In genomic region chr1:29513357-29513756, GRCh38 we compare ENCODE assay signal across 8 cellular contexts.
DNase-seq lines count a peak whose midpoint lies in the region; ATAC-seq, FAIRE-seq and TF ChIP-seq lines count a peak whose summit lies in the region.

No MANE protein-coding gene starts in this region.

- intact Hi-C loops in HepG2 (cut with micrococcal nuclease; ENCODE audit: unreplicated experiment) = no loop called here
- intact Hi-C loops in CD14-positive monocyte (cut with micrococcal nuclease) = no loop called here

- POLR2A ChIA-PET in HepG2 (lab: Yijun Ruan, JAX) = no interaction called here

- no TSS peak for BruUV-seq in HepG2 (replicated peaks; lab: Mats Ljungman, UMichigan)

- TF ChIP-seq POLR2A in HepG2 (IDR thresholded peaks at IDR 0.05; ENCODE audit: insufficient read depth in 1 of 2, low read depth in 2 of 2, low read length in 2 of 2) = no peak

- no peak overlapping the region for H3K4me3 Mint-ChIP-seq in CD14-positive monocyte

- no peaks in the 10 kb centered on the region for H3K36me3 Mint-ChIP-seq in CD14-positive monocyte

- TF ChIP-seq RAD21 in HepG2 (CRISPR knock-in tag; IDR thresholded peaks at IDR 0.05) = peak; percentile 21; the same call in 1 of the 2 replicates

- peaks cover 2 to 20% (median 8%) of the 10 kb centered on the region in 3 donors for H3K27me3 Mint-ChIP-seq in CD14-positive monocyte (ENCODE audit: low read depth in 3 of 3)

- H2AFZ ChIP-seq in HepG2 (ENCODE audit: low read length) = no peak overlapping the region

- H3K4me3 ChIP-seq in GM12875 (ENCODE audit: low read depth, low read length) (no peak overlapping the region), bronchial epithelial cell (ENCODE audit: low read depth, low read length) (no peak overlapping the region), HepG2 (replicated peaks in 1 of 3; ENCODE audit: insufficient read depth in 1 of 3, low read depth in 2 of 3, low read length in 3 of 3) (no peak overlapping the region)

- H3K4me1 ChIP-seq in HepG2 (ENCODE audit: insufficient read depth, low read length) = no peaks in the 10 kb centered on the region

- DNase-seq in AG20443 (ENCODE audit: low spot score) (peak; percentile 72), NCI-H2196 treated with DMSO at 0.1 percent for 48 hours (lab: John Stamatoyannopoulos, UW; ENCODE audit: unreplicated experiment) (peak; percentile 14), bronchial epithelial cell (ENCODE audit: low read depth) (peak; percentile 65), HepG2 (ENCODE audit: low spot score) (peak; percentile 35), occipital lobe (lab: John Stamatoyannopoulos, UW) (no peak), CD14-positive monocyte (ENCODE audit: low spot score) (no peak)
- DNase-seq in activated naive CD4-positive, alpha-beta T cell treated with anti-CD3 and anti-CD28 coated beads, Interleukin-2, amount 50 U/mL, for 16 hours = no peak

- CTCF ChIA-PET in HepG2 (lab: Yijun Ruan, JAX; ENCODE audit: low intra/inter-chr PET ratio, low total read pairs) = interaction anchor here (0.6 kb wide), 1 partner anchor 336 kb away, joined by 3 read pairs; no protein-coding TSS in a partner anchor

- H3K4me2 ChIP-seq in HepG2 (ENCODE audit: low read depth, low read length) = no peak overlapping the region

- no peaks in the 10 kb centered on the region for H3K4me1 Mint-ChIP-seq in CD14-positive monocyte

- H3K27ac Mint-ChIP-seq in CD14-positive monocyte = no peak overlapping the region

- H3K27me3 ChIP-seq in bronchial epithelial cell (ENCODE audit: control insufficient read depth, insufficient read depth, low read length) (no peaks in the 10 kb centered on the region), HepG2 (ENCODE audit: control insufficient read depth in 1 of 2, insufficient read depth in 2 of 2, low read length in 2 of 2) (peaks cover 2 to 7% of the 10 kb centered on the region in 2 experiments; a peak in 1 of 5 replicates)

- H3K9me3 ChIP-seq in HepG2 (ENCODE audit: low read length) = no peaks in the 10 kb centered on the region

- in situ Hi-C loops in HepG2 (cut with HindIII; ENCODE audit: extremely low pct_ligation_motif_present, low pct_unique_long_range_greater_than_20kb) = no loop called here

- no peaks in the 10 kb centered on the region for H4K20me1 ChIP-seq in HepG2 (ENCODE audit: insufficient read depth, low read length)

- peaks cover 0 to 1% (median 0%) of the 10 kb centered on the region in 7 donors for H3K9me3 Mint-ChIP-seq in CD14-positive monocyte

- no peak overlapping the region for H3K9ac ChIP-seq in HepG2 (ENCODE audit: insufficient read depth, low read depth, low read length)

- H3K79me2 ChIP-seq in HepG2 (ENCODE audit: insufficient read depth, low read length) = no peaks in the 10 kb centered on the region

- no peak overlapping the region for H3K27ac ChIP-seq in HepG2 (ENCODE audit: extremely low read length, insufficient read depth, low read length)

- TF ChIP-seq EP300 in HepG2 (IDR thresholded peaks at IDR 0.05; ENCODE audit: low read depth in 2 of 2, low read length in 2 of 2) (no peak), HepG2 (CRISPR knock-in tag; IDR thresholded peaks at IDR 0.05; ENCODE audit: borderline replicate concordance) (no peak)

- no peaks in the 10 kb centered on the region for H3K36me3 ChIP-seq in bronchial epithelial cell (ENCODE audit: control insufficient read depth, insufficient read depth, low read length)
- no peaks in the 10 kb centered on the region for H3K36me3 ChIP-seq in HepG2 (replicated peaks in 1 of 2; ENCODE audit: control insufficient read depth in 1 of 2, insufficient read depth in 2 of 2, low read length in 2 of 2)

- ATAC-seq in HepG2 = peak; percentile 89

- WGBS in HepG2 (ENCODE audit: low lambda C conversion rate) = 29% methylated on average over 3 of the region's 5 CpGs

- TF ChIP-seq CTCF in GM12875 (IDR thresholded peaks at IDR 0.05; ENCODE audit: borderline replicate concordance, insufficient read depth, low read depth, low read length) (peak; percentile 46; the same call in 1 of the 2 replicates), bronchial epithelial cell (IDR thresholded peaks at IDR 0.05; ENCODE audit: insufficient read depth, low read length, severe bottlenecking) (peak; percentile 85), HepG2 (CRISPR knock-in tag; IDR thresholded peaks at IDR 0.05) (peak; percentile 61), CD14-positive monocyte (IDR thresholded peaks at IDR 0.05) (no peak)

- FAIRE-seq in bronchial epithelial cell (lab: Jason Lieb, UNC) (peak; percentile 23), HepG2 (lab: Jason Lieb, UNC) (no peak)

TF ChIP-seq in HepG2, 621 proteins besides CTCF, POLR2A, EP300 and RAD21:
- TF ChIP-seq SMC3 (IDR thresholded peaks at IDR 0.05; ENCODE audit: low read length) (peak; percentile 41; the same call in 1 of the 2 replicates), ATF7-NPFF (CRISPR knock-in tag; IDR thresholded peaks at IDR 0.05; ENCODE audit: low read depth) (no peak), STAG1 (CRISPR knock-in tag; IDR thresholded peaks at IDR 0.05) (peak; percentile 69), USF2 (IDR thresholded peaks at IDR 0.05; ENCODE audit: low read depth, low read length) (peak; percentile 59), USF2 (CRISPR knock-in tag; IDR thresholded peaks at IDR 0.05; ENCODE audit: borderline replicate concordance) (peak; percentile 66; the same call in 1 of the 2 replicates), NFYB (CRISPR knock-in tag; IDR thresholded peaks at IDR 0.05) (peak; percentile 74), HNRNPUL1 (IDR thresholded peaks at IDR 0.05; ENCODE audit: low read depth, low read length) (no peak), SRSF9 (IDR thresholded peaks at IDR 0.05; ENCODE audit: borderline replicate concordance, insufficient read depth, low read depth, low read length, poor library complexity, severe bottlenecking) (no peak), KDM5B (CRISPR knock-in tag; IDR thresholded peaks at IDR 0.05; ENCODE audit: borderline replicate concordance) (no peak), ZNF101 (CRISPR knock-in tag; IDR thresholded peaks at IDR 0.05; ENCODE audit: borderline replicate concordance, low read depth) (no peak), RFX1 (IDR thresholded peaks at IDR 0.05) (no peak), EHMT2 (IDR thresholded peaks at IDR 0.05; ENCODE audit: borderline replicate concordance, low read depth, low read length) (no peak), ZNF672 (CRISPR knock-in tag; IDR thresholded peaks at IDR 0.05) (no peak), DNMT1 (CRISPR knock-in tag; IDR thresholded peaks at IDR 0.05) (no peak), NFYC (CRISPR knock-in tag; IDR thresholded peaks at IDR 0.05) (peak; percentile 76), MLX (CRISPR knock-in tag; IDR thresholded peaks at IDR 0.05) (no peak), ZNF260 (CRISPR knock-in tag; IDR thresholded peaks at IDR 0.05; ENCODE audit: borderline replicate concordance, low read depth) (no peak), SMARCE1 (IDR thresholded peaks at IDR 0.05; ENCODE audit: borderline replicate concordance) (no peak), ZNF790 (CRISPR knock-in tag; IDR thresholded peaks at IDR 0.05; ENCODE audit: borderline replicate concordance) (no peak)
TF ChIP-seq in HepG2: peak in this region for 5.

Comparison
In these comparisons a context has a peak if more than half of its experiments do, and no peak if none do; other contexts are left out.
1. DNase-seq: peak in AG20443 (single experiment), NCI-H2196 treated with DMSO at 0.1 percent for 48 hours (single experiment), bronchial epithelial cell (single experiment) and HepG2 (single experiment); none in occipital lobe (single experiment), activated naive CD4-positive, alpha-beta T cell treated with anti-CD3 and anti-CD28 coated beads, Interleukin-2, amount 50 U/mL, for 16 hours (single experiment) and CD14-positive monocyte (single experiment).